ENCODE assay signal across 10 cellular contexts in the genomic region with DNA sequence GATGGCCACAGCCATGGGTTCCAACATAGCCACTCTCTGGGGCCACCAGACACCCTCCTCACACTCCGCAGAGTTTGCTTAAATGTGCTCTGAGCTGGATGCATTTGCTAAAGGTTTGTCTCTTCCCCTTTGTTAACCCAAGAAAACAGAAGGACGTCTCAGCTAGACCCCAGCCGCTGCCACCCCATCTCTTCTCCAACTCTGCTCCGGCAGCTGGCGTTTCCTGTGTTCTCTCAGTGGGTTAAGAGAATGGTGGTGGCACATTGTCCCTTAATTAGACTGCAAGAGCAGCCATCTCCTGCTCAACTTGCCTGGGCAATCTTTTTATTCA. TPM values are rescaled to one million over a fixed set of nuclear protein-coding genes. Genes with fewer than 3 reads are reported as not detected.
A peak's percentile ranks its signal among the peaks of the same experiment; 100 is the strongest.
DNase-seq lines count a peak whose midpoint lies in the region; ATAC-seq lines count a peak whose summit lies in the region.
"Had no signal": no experiment of that assay in that cellular context is flagged by ENCODE, and none has a peak within 500 bp of the region (broad histone marks: within the 10 kb centered on the region; RNA-seq: fewer than 3 reads in every experiment).

No MANE protein-coding gene starts in this region.

- POLR2A ChIA-PET in activated CD4-positive, alpha-beta T cell treated with anti-CD3 and anti-CD28 coated beads, Interleukin-2, amount 10 ng/mL, durations not matched to agents 7 days and 5 days (lab: Charles Lee): interaction anchor here (1.3 to 3.9 kb wide), 3 partner anchors 108 to 113 kb away, joined by 5 to 39 read pairs (median 10); a partner anchor contains a TSS

- ATAC-seq in stimulated activated memory B cell treated with anti-CD40 and anti-IgM and Interleukin-4, amounts not matched to agents 10 μg/mL and 1 μg/mL and 100 μg/mL, for 72 hours: no peak
- ATAC-seq in HG03442 (IDR thresholded peaks at IDR 0.05; ENCODE audit: unreplicated experiment) (no peak), HG03432 (IDR thresholded peaks at IDR 0.05; ENCODE audit: unreplicated experiment) (no peak)

- H3K27me3 Mint-ChIP-seq in activated CD4-positive, alpha-beta T cell treated with anti-CD3 and anti-CD28 coated beads, Interleukin-2, amount 10 ng/mL, durations not matched to agents 7 days and 5 days: no peaks in the 10 kb centered on the region
- H3K27me3 Mint-ChIP-seq in activated naive CD8-positive, alpha-beta T cell treated with anti-CD3 and anti-CD28 coated beads for 36 hours: no peaks in the 10 kb centered on the region
- no peaks in the 10 kb centered on the region for H3K27me3 Mint-ChIP-seq in stimulated activated memory B cell treated with anti-CD40 and anti-IgM and Interleukin-4, amounts not matched to agents 10 μg/mL and 1 μg/mL and 100 μg/mL, for 72 hours

- H3K9me3 Mint-ChIP-seq in activated CD4-positive, alpha-beta T cell treated with anti-CD3 and anti-CD28 coated beads, Interleukin-2, amount 10 ng/mL, durations not matched to agents 7 days and 5 days: no peaks in the 10 kb centered on the region
- H3K9me3 Mint-ChIP-seq in activated naive CD8-positive, alpha-beta T cell treated with anti-CD3 and anti-CD28 coated beads for 36 hours: no peaks in the 10 kb centered on the region
- H3K9me3 Mint-ChIP-seq in stimulated activated memory B cell treated with anti-CD40 and anti-IgM and Interleukin-4, amounts not matched to agents 10 μg/mL and 1 μg/mL and 100 μg/mL, for 72 hours: no peaks in the 10 kb centered on the region

- H3K27ac Mint-ChIP-seq in activated CD4-positive, alpha-beta T cell treated with anti-CD3 and anti-CD28 coated beads, Interleukin-2, amount 10 ng/mL, durations not matched to agents 7 days and 5 days: peak overlapping the region; percentile 98
- peak overlapping the region; percentile 100 for H3K27ac Mint-ChIP-seq in activated naive CD8-positive, alpha-beta T cell treated with anti-CD3 and anti-CD28 coated beads for 36 hours
- H3K27ac Mint-ChIP-seq in stimulated activated memory B cell treated with anti-CD40 and anti-IgM and Interleukin-4, amounts not matched to agents 10 μg/mL and 1 μg/mL and 100 μg/mL, for 72 hours: peak overlapping the region; percentile 98

- H3K36me3 Mint-ChIP-seq in activated CD4-positive, alpha-beta T cell treated with anti-CD3 and anti-CD28 coated beads, Interleukin-2, amount 10 ng/mL, durations not matched to agents 7 days and 5 days (ENCODE audit: low read depth): peaks cover 7% of the 10 kb centered on the region
- H3K36me3 Mint-ChIP-seq in activated naive CD8-positive, alpha-beta T cell treated with anti-CD3 and anti-CD28 coated beads for 36 hours: peaks cover 6% of the 10 kb centered on the region
- no peaks in the 10 kb centered on the region for H3K36me3 Mint-ChIP-seq in stimulated activated memory B cell treated with anti-CD40 and anti-IgM and Interleukin-4, amounts not matched to agents 10 μg/mL and 1 μg/mL and 100 μg/mL, for 72 hours

- peak overlapping the region; percentile 78 for H3K4me3 Mint-ChIP-seq in activated CD4-positive, alpha-beta T cell treated with anti-CD3 and anti-CD28 coated beads, Interleukin-2, amount 10 ng/mL, durations not matched to agents 7 days and 5 days
- H3K4me3 Mint-ChIP-seq in activated naive CD8-positive, alpha-beta T cell treated with anti-CD3 and anti-CD28 coated beads for 36 hours: peak overlapping the region; percentile 82
- peak overlapping the region; percentile 57 for H3K4me3 Mint-ChIP-seq in stimulated activated memory B cell treated with anti-CD40 and anti-IgM and Interleukin-4, amounts not matched to agents 10 μg/mL and 1 μg/mL and 100 μg/mL, for 72 hours

- DNase-seq in activated CD4-positive, alpha-beta T cell treated with anti-CD3 and anti-CD28 coated beads, Interleukin-2, amount 10 ng/mL, durations not matched to agents 7 days and 5 days: peak; percentile 28
- DNase-seq in activated CD4-positive, alpha-beta T cell treated with anti-CD3 and anti-CD28 coated beads for 1 hour: no peak
- DNase-seq in NAMALWA (ENCODE audit: low spot score): peak; percentile 47
- DNase-seq in activated naive CD8-positive, alpha-beta T cell treated with anti-CD3 and anti-CD28 coated beads for 36 hours: no peak
- no peak for DNase-seq in NOMO-1 treated with dmso at 0.1 percent for 144 hours (lab: John Stamatoyannopoulos, UW; ENCODE audit: unreplicated experiment)
- DNase-seq: NCI-H187 had no signal

- CTCF ChIA-PET in activated CD4-positive, alpha-beta T cell treated with anti-CD3 and anti-CD28 coated beads, Interleukin-2, amount 10 ng/mL, durations not matched to agents 7 days and 5 days (lab: Charles Lee): interaction anchor here (1.0 to 16.4 kb wide), 4 partner anchors 9 to 139 kb away, joined by 3 to 137 read pairs (median 11); no protein-coding TSS in a partner anchor

- H3K4me1 Mint-ChIP-seq in activated CD4-positive, alpha-beta T cell treated with anti-CD3 and anti-CD28 coated beads, Interleukin-2, amount 10 ng/mL, durations not matched to agents 7 days and 5 days: peaks cover 84% of the 10 kb centered on the region
- peaks cover 63% of the 10 kb centered on the region for H3K4me1 Mint-ChIP-seq in activated naive CD8-positive, alpha-beta T cell treated with anti-CD3 and anti-CD28 coated beads for 36 hours
- peaks cover 75% of the 10 kb centered on the region for H3K4me1 Mint-ChIP-seq in stimulated activated memory B cell treated with anti-CD40 and anti-IgM and Interleukin-4, amounts not matched to agents 10 μg/mL and 1 μg/mL and 100 μg/mL, for 72 hours

RNA-seq across cellular contexts. Expression of a gene that starts 43.7 kb away (rescaled TPM):
- not detected for total RNA-seq in activated CD4-positive, alpha-beta T cell treated with anti-CD3 and anti-CD28 coated beads, Interleukin-2, amount 10 ng/mL, durations not matched to agents 7 days and 5 days
- total RNA-seq in activated naive CD8-positive, alpha-beta T cell treated with anti-CD3 and anti-CD28 coated beads for 36 hours: not detected
- total RNA-seq: endothelial cell of umbilical vein had no signal

Comparison
In these comparisons a context has a peak if more than half of its experiments do, and no peak if none do; other contexts are left out.
1. DNase-seq: peak in activated CD4-positive, alpha-beta T cell treated with anti-CD3 and anti-CD28 coated beads, Interleukin-2, amount 10 ng/mL, durations not matched to agents 7 days and 5 days (single experiment) and NAMALWA (single experiment); none in activated CD4-positive, alpha-beta T cell treated with anti-CD3 and anti-CD28 coated beads for 1 hour (single experiment), activated naive CD8-positive, alpha-beta T cell treated with anti-CD3 and anti-CD28 coated beads for 36 hours (single experiment) and NOMO-1 treated with dmso at 0.1 percent for 144 hours (single experiment).
2. Peak in every context shown above with its lines, with median percentiles within 50 percentile points of each other: H3K27ac Mint-ChIP-seq and H3K4me3 Mint-ChIP-seq.